In genomic region chr5:62233083-62234046, GRCh38 we compare ENCODE assay signal across 8 cellular contexts.
A peak's percentile ranks its signal among the peaks of the same experiment; 100 is the strongest.
DNase-seq lines count a peak whose midpoint lies in the region; ATAC-seq, FAIRE-seq and TF ChIP-seq lines count a peak whose summit lies in the region.
"Not testable (repeated sequence)": the region's sequence is repeated elsewhere in the genome, so short reads cannot be mapped to it uniquely, and the experiment has no call there.

No MANE protein-coding gene starts in this region.

- not testable (repeated sequence) for H3K4me3 ChIP-seq in GM06990 (replicated peaks; ENCODE audit: low read depth, low read length); RWPE2 (ENCODE audit: severe bottlenecking); body of pancreas; small intestine (ENCODE audit: low read depth in 1 of 2, low read length in 2 of 2)

- H3K36me3 ChIP-seq in GM06990 (ENCODE audit: control insufficient read depth, insufficient read depth, low read length); RWPE2 (ENCODE audit: low read depth); body of pancreas (replicated peaks in 1 of 2; ENCODE audit: insufficient read depth in 1 of 2, low read depth in 2 of 2); small intestine (ENCODE audit: control insufficient read depth in 2 of 2, insufficient read depth in 2 of 2, low read length in 2 of 2): not testable (repeated sequence)

- peak; percentile 27 for DNase-seq in GM06990 (ENCODE audit: extremely low read depth, insufficient read length)
- DNase-seq in RWPE2 (ENCODE audit: low spot score); left cardiac atrium: not testable (repeated sequence)
- DNase-seq in body of pancreas, result peak in 2 of 4 donors; percentile 8 to 43
- DNase-seq in small intestine, result peak; percentile 79

- ATAC-seq in GM21360 (IDR thresholded peaks at IDR 0.05; ENCODE audit: unreplicated experiment) (peak; percentile 65), HG02852 (IDR thresholded peaks at IDR 0.05; ENCODE audit: unreplicated experiment) (peak; percentile 44), HG03565 (IDR thresholded peaks at IDR 0.05; ENCODE audit: unreplicated experiment) (peak; percentile 66), RWPE2 (ENCODE audit: low read depth) (peak; percentile 98), body of pancreas (peak; percentile 35), left cardiac atrium (peak; percentile 63 to 85)

- not testable (repeated sequence) for H3K27ac ChIP-seq in RWPE2 (ENCODE audit: poor library complexity, severe bottlenecking); body of pancreas; small intestine (ENCODE audit: low read depth in 1 of 2, low read length in 1 of 2)

- TF ChIP-seq POLR2A in body of pancreas (IDR thresholded peaks at IDR 0.05), result not testable (repeated sequence)

- 50 to 67% methylated on average over 5 to 6 of the region's 6 CpGs for WGBS in body of pancreas, 2 donors
- 66 to 73% (median 67%) methylated on average over 6 of the region's 6 CpGs for WGBS in small intestine, 3 donors

- not testable (repeated sequence) for TF ChIP-seq CTCF in GM06990 (IDR thresholded peaks at IDR 0.05; ENCODE audit: insufficient read depth, low read length, poor library complexity, severe bottlenecking); RWPE2 (IDR thresholded peaks at IDR 0.05; ENCODE audit: poor library complexity, severe bottlenecking); body of pancreas (IDR thresholded peaks at IDR 0.05)

- FAIRE-seq in small intestine (lab: Jason Lieb, UNC), result not testable (repeated sequence)

- intact Hi-C loops in body of pancreas (cut with DNase I); left cardiac atrium (cut with DNase I): not testable (repeated sequence)

- H3K27me3 ChIP-seq in GM06990 (replicated peaks; ENCODE audit: control insufficient read depth, insufficient read depth, low read length); RWPE2 (ENCODE audit: insufficient read depth, poor library complexity, severe bottlenecking); body of pancreas; small intestine (ENCODE audit: control insufficient read depth in 2 of 2, insufficient read depth in 2 of 2, low read length in 2 of 2): not testable (repeated sequence)

- H3K9me3 ChIP-seq in RWPE2 (ENCODE audit: severe bottlenecking); body of pancreas; small intestine (ENCODE audit: control insufficient read depth, low read depth): not testable (repeated sequence)

- not testable (repeated sequence) for H3K4me1 ChIP-seq in RWPE2 (ENCODE audit: insufficient read depth, poor library complexity, severe bottlenecking); body of pancreas; small intestine (ENCODE audit: control insufficient read depth in 2 of 2, insufficient read depth in 1 of 2, low read depth in 1 of 2, low read length in 1 of 2)

Comparison
In these comparisons a context has a peak if more than half of its experiments do, and no peak if none do; other contexts are left out.
1. ATAC-seq: peak in every context shown above with its lines; median percentile 98 in RWPE2; 74 in left cardiac atrium; 66 in HG03565; 65 in GM21360; 44 in HG02852; 35 in body of pancreas.